17 cellular contexts compared by ENCODE assay signal in the genomic region with DNA sequence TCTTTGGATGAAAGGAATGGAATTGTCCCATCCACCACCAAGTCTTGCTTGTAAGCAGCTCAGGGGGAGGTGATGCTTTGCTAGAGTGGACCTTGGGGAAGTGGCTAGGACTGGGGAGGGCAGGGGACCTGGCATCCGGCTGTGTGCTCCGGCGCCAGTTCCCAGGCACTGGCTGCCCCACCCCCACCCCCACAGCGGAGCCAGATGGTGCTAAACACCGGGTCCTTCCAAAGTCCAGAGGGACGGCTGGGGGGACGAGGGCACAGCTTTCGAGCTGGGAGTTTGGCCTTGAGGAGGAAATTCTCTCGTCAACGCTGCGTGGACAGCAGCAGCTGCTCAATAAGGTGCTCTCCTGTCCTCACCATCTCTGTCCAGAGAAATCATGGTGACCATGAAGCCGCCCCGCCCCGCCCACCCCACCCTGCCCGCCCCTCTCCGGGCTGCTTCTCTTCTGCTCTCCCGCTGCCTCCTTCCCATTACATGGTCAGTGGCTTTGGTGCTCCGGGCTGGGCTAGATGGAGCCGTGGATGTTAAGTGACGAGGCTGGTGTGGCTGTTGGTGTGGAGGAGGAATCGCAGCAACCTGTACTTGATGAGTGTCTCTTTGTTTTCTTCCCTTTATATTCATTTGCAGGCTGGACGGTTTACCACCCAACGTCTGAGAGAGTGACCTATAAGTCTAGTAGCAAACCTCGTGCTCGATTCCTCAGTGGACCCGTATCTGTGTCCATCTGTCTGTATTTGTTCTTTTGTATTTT.
A peak's percentile ranks its signal among the peaks of the same experiment; 100 is the strongest.
DNase-seq lines count a peak whose midpoint lies in the region; ATAC-seq and TF ChIP-seq lines count a peak whose summit lies in the region.
"Had no signal": no experiment of that assay in that cellular context is flagged by ENCODE, and none has a peak within 500 bp of the region (broad histone marks: within the 10 kb centered on the region; RNA-seq: fewer than 3 reads in every experiment).

No MANE protein-coding gene starts in this region.

- 75% methylated on average over 17 of the region's 26 CpGs for WGBS in SK-N-SH (ENCODE audit: low lambda C conversion rate)
- 83% methylated on average over 15 of the region's 26 CpGs for WGBS in esophagus muscularis mucosa
- 77% methylated on average over 5 of the region's 26 CpGs for WGBS in right lobe of liver (ENCODE audit: insufficient coverage, low coverage, low lambda C conversion rate, missing lambda C conversion rate)
- WGBS in transverse colon (ENCODE audit: low coverage in 1 of 2), 2 donors, result 0 to 55% methylated on average over 1 to 26 of the region's 26 CpGs

- in situ Hi-C loops in transverse colon (cut with MboI; ENCODE audit: low pct_ligation_motif_present in 1 of 4, low pct_unique_long_range_greater_than_20kb in 1 of 4, low sequenced_read_pairs in 3 of 4), result loop anchor here (10.0 to 25.0 kb wide), 3 partner anchors 135 to 287 kb away; no protein-coding TSS in a partner anchor

- no peak overlapping the region for H3K4me2 ChIP-seq in SK-N-SH

- H3F3A ChIP-seq in SK-N-SH (replicated peaks; ENCODE audit: insufficient read depth), result no peaks in the 10 kb centered on the region

- H3K27me3 ChIP-seq in SK-N-SH (ENCODE audit: insufficient read depth) (no peaks in the 10 kb centered on the region), esophagus muscularis mucosa (no peaks in the 10 kb centered on the region), right lobe of liver (no peaks in the 10 kb centered on the region), transverse colon (no peaks in the 10 kb centered on the region)
- H3K27me3 ChIP-seq: cardiac muscle cell, ovary had no signal

- TF ChIP-seq CTCF in SK-N-SH (IDR thresholded peaks at IDR 0.05) (no peak), esophagus muscularis mucosa (IDR thresholded peaks at IDR 0.05) (no peak), right lobe of liver (IDR thresholded peaks at IDR 0.05) (no peak), transverse colon (IDR thresholded peaks at IDR 0.05) (no peak)

- POLR2A ChIA-PET in SK-N-SH (lab: Yijun Ruan, JAX), result no interaction called here

- CTCF ChIA-PET in SK-N-SH (lab: Yijun Ruan, JAX), result interaction anchor here (0.6 to 2.8 kb wide), 5 partner anchors 10 to 146 kb away, joined by 3 to 10 read pairs (median 3); no protein-coding TSS in a partner anchor

- no peak overlapping the region for H2AFZ ChIP-seq in SK-N-SH (ENCODE audit: low read depth)

- H3K36me3 ChIP-seq in SK-N-SH (replicated peaks in 1 of 2; ENCODE audit: control insufficient read depth in 1 of 2, insufficient read depth in 2 of 2, low read length in 1 of 2) (no peaks in the 10 kb centered on the region), esophagus muscularis mucosa (peaks cover 0 to 23% (median 11%) of the 10 kb centered on the region in 4 donors), right lobe of liver (no peaks in the 10 kb centered on the region), transverse colon (no peaks in the 10 kb centered on the region)
- H3K36me3 ChIP-seq: cardiac muscle cell, ovary had no signal

- H3K79me2 ChIP-seq in SK-N-SH (ENCODE audit: insufficient read depth), result no peaks in the 10 kb centered on the region

- H3K9ac ChIP-seq in SK-N-SH, result no peak overlapping the region

- ATAC-seq in SK-N-SH treated with all-trans-retinoic acid at 6 μM for 48 hours (no peak), right lobe of liver (peak; percentile 43 to 63 (median 48))
- ATAC-seq: activated CD4-positive, alpha-beta T cell treated with anti-CD3 and anti-CD28 coated beads for 36 hours; activated naive CD8-positive, alpha-beta T cell treated with anti-CD3 and anti-CD28 coated beads, Interleukin-2, amount 50 U/mL, for 24 hours; stimulated activated naive CD8-positive, alpha-beta T cell treated with anti-CD3 and anti-CD28 coated beads, Interleukin-15, amount 100 ng/mL, for 72 hours had no signal

- DNase-seq in SK-N-SH (peak; percentile 32), esophagus muscularis mucosa (ENCODE audit: extremely low spot score) (peak; percentile 82), right lobe of liver (no peak), transverse colon (no peak), NCI-H510A treated with DMSO at 0.1 percent for 48 hours (lab: John Stamatoyannopoulos, UW) (no peak), NCI-H2196 treated with DMSO at 0.1 percent for 48 hours (lab: John Stamatoyannopoulos, UW; ENCODE audit: unreplicated experiment) (no peak), hepatic stellate cell (ENCODE audit: low spot score) (no peak)
- DNase-seq: activated CD4-positive, alpha-beta T cell treated with anti-CD3 and anti-CD28 coated beads for 36 hours; activated naive CD8-positive, alpha-beta T cell treated with anti-CD3 and anti-CD28 coated beads, Interleukin-2, amount 50 U/mL, for 24 hours; CD4-positive, alpha-beta memory T cell; foreskin melanocyte; immature natural killer cell; NCI-H2107; stimulated activated naive CD8-positive, alpha-beta T cell treated with anti-CD3 and anti-CD28 coated beads, Interleukin-15, amount 100 ng/mL, for 72 hours had no signal

- no peak for TF ChIP-seq EP300 in SK-N-SH (IDR thresholded peaks at IDR 0.05; ENCODE audit: borderline replicate concordance in 1 of 2, low read depth in 1 of 2, low read length in 1 of 2)
- TF ChIP-seq EP300 in esophagus muscularis mucosa (IDR thresholded peaks at IDR 0.05), result no peak
- no peak for TF ChIP-seq EP300 in transverse colon (IDR thresholded peaks at IDR 0.05; ENCODE audit: low read depth)

- no peaks in the 10 kb centered on the region for H4K20me1 ChIP-seq in SK-N-SH (ENCODE audit: insufficient read depth)

- peaks cover 0 to 13% of the 10 kb centered on the region in 2 experiments; a peak in 1 of 4 replicates for H3K4me1 ChIP-seq in SK-N-SH (ENCODE audit: control insufficient read depth in 1 of 2, insufficient read depth in 2 of 2, low read depth in 1 of 2, low read length in 1 of 2)
- H3K4me1 ChIP-seq in esophagus muscularis mucosa, result peaks cover 0 to 25% (median 16%) of the 10 kb centered on the region in 4 donors
- H3K4me1 ChIP-seq in right lobe of liver, result no peaks in the 10 kb centered on the region
- peaks cover 7 to 57% (median 35%) of the 10 kb centered on the region in 4 donors for H3K4me1 ChIP-seq in transverse colon

- no peaks in the 10 kb centered on the region for H3K9me2 ChIP-seq in SK-N-SH

- H3K9me3 ChIP-seq in SK-N-SH, result no peaks in the 10 kb centered on the region
- no peaks in the 10 kb centered on the region for H3K9me3 ChIP-seq in esophagus muscularis mucosa
- no peaks in the 10 kb centered on the region for H3K9me3 ChIP-seq in right lobe of liver
- no peaks in the 10 kb centered on the region for H3K9me3 ChIP-seq in transverse colon
- H3K9me3 ChIP-seq: ovary had no signal

- H3K4me3 ChIP-seq in SK-N-SH (ENCODE audit: low read depth in 2 of 2, low read length in 1 of 2) (no peak overlapping the region), esophagus muscularis mucosa (no peak overlapping the region), right lobe of liver (no peak overlapping the region), transverse colon (no peak overlapping the region)
- H3K4me3 ChIP-seq: cardiac muscle cell, ovary had no signal

- intact Hi-C loops in esophagus muscularis mucosa (cut with DNase I) (loop anchor here (10.0 kb wide), 1 partner anchor 295 kb away; no protein-coding TSS in a partner anchor), right lobe of liver (cut with DNase I) (loop anchor here (5.0 to 10.0 kb wide), 5 partner anchors 57 to 295 kb away; no protein-coding TSS in a partner anchor), transverse colon (cut with DNase I; ENCODE audit: low total_unique reads) (loop anchor here (5.0 kb wide), 1 partner anchor 142 kb away; no protein-coding TSS in a partner anchor)

- TF ChIP-seq RAD21 in SK-N-SH (IDR thresholded peaks at IDR 0.05; ENCODE audit: low read length), result no peak

- H3K27ac ChIP-seq in SK-N-SH (ENCODE audit: low read depth in 2 of 2, low read length in 1 of 2) (no peak overlapping the region), esophagus muscularis mucosa (replicated peaks in 1 of 4) (no peak overlapping the region), right lobe of liver (no peak overlapping the region), transverse colon (peak overlapping the region in 3 of 4 donors; percentile 7 to 76 (median 26))
- H3K27ac ChIP-seq: cardiac muscle cell, ovary had no signal

- TF ChIP-seq POLR2A in esophagus muscularis mucosa (IDR thresholded peaks at IDR 0.05; ENCODE audit: low read depth) (no peak), right lobe of liver (IDR thresholded peaks at IDR 0.05) (no peak), transverse colon (IDR thresholded peaks at IDR 0.05) (no peak)

TF ChIP-seq in SK-N-SH, 30 proteins besides CTCF, POLR2A, EP300 and RAD21 (continues in another document):
- TF ChIP-seq ELF1 (IDR thresholded peaks at IDR 0.05) (no peak), RXRA (IDR thresholded peaks at IDR 0.05; ENCODE audit: borderline replicate concordance, low read depth) (no peak), USF1 (IDR thresholded peaks at IDR 0.05; ENCODE audit: borderline replicate concordance, low read depth) (no peak)

TF ChIP-seq in SK-N-SH treated with all-trans-retinoic acid at 6 μM for 48 hours, 23 proteins besides CTCF, POLR2A, EP300 and RAD21:
- TF ChIP-seq ZFP30 (CRISPR knock-in tag; IDR thresholded peaks at IDR 0.05), result no peak
- TF ChIP-seq, protein P1, sequence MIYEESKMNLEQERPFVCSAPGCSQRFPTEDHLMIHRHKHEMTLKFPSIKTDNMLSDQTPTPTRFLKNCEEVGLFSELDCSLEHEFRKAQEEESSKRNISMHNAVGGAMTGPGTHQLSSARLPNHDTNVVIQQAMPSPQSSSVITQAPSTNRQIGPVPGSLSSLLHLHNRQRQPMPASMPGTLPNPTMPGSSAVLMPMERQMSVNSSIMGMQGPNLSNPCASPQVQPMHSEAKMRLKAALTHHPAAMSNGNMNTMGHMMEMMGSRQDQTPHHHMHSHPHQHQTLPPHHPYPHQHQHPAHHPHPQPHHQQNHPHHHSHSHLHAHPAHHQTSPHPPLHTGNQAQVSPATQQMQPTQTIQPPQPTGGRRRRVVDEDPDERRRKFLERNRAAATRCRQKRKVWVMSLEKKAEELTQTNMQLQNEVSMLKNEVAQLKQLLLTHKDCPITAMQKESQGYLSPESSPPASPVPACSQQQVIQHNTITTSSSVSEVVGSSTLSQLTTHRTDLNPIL (CRISPR knock-in tag; IDR thresholded peaks at IDR 0.05; ENCODE audit: low read depth), result no peak
- TF ChIP-seq ZNF8 (CRISPR knock-in tag; IDR thresholded peaks at IDR 0.05), result no peak
- TF ChIP-seq ZNF70 (CRISPR knock-in tag; IDR thresholded peaks at IDR 0.05), result no peak
- no peak for TF ChIP-seq RARB (CRISPR knock-in tag; IDR thresholded peaks at IDR 0.05)
- TF ChIP-seq SNAI2 (CRISPR knock-in tag; IDR thresholded peaks at IDR 0.05), result no peak

Comparison
In these comparisons a context has a peak if more than half of its experiments do, and no peak if none do; other contexts are left out.
1. DNase-seq: peak in SK-N-SH (single experiment) and esophagus muscularis mucosa (single experiment); none in right lobe of liver (0 of 3), transverse colon (single experiment), NCI-H510A treated with DMSO at 0.1 percent for 48 hours (single experiment), NCI-H2196 treated with DMSO at 0.1 percent for 48 hours (single experiment) and hepatic stellate cell (single experiment).
2. H3K27ac ChIP-seq: peak in transverse colon (3 of 4); none in SK-N-SH (0 of 2), esophagus muscularis mucosa (0 of 4) and right lobe of liver (0 of 3).